ENCODE assay signal across 16 cellular contexts in genomic region chr5:91150189-91150588, GRCh38.
A peak's percentile ranks its signal among the peaks of the same experiment; 100 is the strongest.
DNase-seq lines count a peak whose midpoint lies in the region; ATAC-seq, FAIRE-seq and TF ChIP-seq lines count a peak whose summit lies in the region.
"Had no signal": no experiment of that assay in that cellular context is flagged by ENCODE, and none has a peak within 500 bp of the region (broad histone marks: within the 10 kb centered on the region; RNA-seq: fewer than 3 reads in every experiment).

No MANE protein-coding gene starts in this region.

- POLR2A ChIA-PET in A673 (lab: Charles Lee; ENCODE audit: low non-redundant PET): no interaction called here

- no peak for ATAC-seq in lower lobe of right lung
- no peak for ATAC-seq in HG03342 (IDR thresholded peaks at IDR 0.05; ENCODE audit: unreplicated experiment)

- intact Hi-C loops in A673 (cut with micrococcal nuclease; ENCODE audit: unreplicated experiment): no loop called here
- intact Hi-C loops in lower lobe of right lung (cut with DNase I): no loop called here

- H3K9me3 ChIP-seq in A673 (ENCODE audit: low read depth, low read length, poor library complexity, severe bottlenecking) (peaks cover 4% of the 10 kb centered on the region), lower lobe of right lung (no peaks in the 10 kb centered on the region)
- H3K9me3 ChIP-seq: Peyer's patch had no signal

- CTCF ChIA-PET in A673 (lab: Charles Lee): interaction anchor here (0.7 kb wide), 1 partner anchor 263 kb away, joined by 10 read pairs; no protein-coding TSS in a partner anchor

- H3K27me3 ChIP-seq in A673 (replicated peaks; ENCODE audit: insufficient read depth, low read depth, low read length, poor library complexity): no peaks in the 10 kb centered on the region
- H3K27me3 ChIP-seq in bronchial epithelial cell (ENCODE audit: control insufficient read depth, insufficient read depth, low read length): no peaks in the 10 kb centered on the region
- H3K27me3 ChIP-seq in lower lobe of right lung (ENCODE audit: low read depth): no peaks in the 10 kb centered on the region
- H3K27me3 ChIP-seq: Peyer's patch had no signal

- H3K27ac ChIP-seq in A673 (ENCODE audit: low read depth, low read length, poor library complexity, severe bottlenecking): peak overlapping the region; percentile 38
- peak overlapping the region; percentile 42 for H3K27ac ChIP-seq in lower lobe of right lung
- H3K27ac ChIP-seq: HL-60, Peyer's patch had no signal

- H3K4me3 ChIP-seq in A673 (ENCODE audit: low read depth, low read length, poor library complexity, severe bottlenecking): no peak overlapping the region
- H3K4me3 ChIP-seq in bronchial epithelial cell (ENCODE audit: low read depth, low read length): no peak overlapping the region
- H3K4me3 ChIP-seq in lower lobe of right lung: no peak overlapping the region
- H3K4me3 ChIP-seq: Peyer's patch, skin epidermis had no signal

- FAIRE-seq in HTR-8/SVneo (lab: Jason Lieb, UNC): peak; percentile 99
- FAIRE-seq in bronchial epithelial cell (lab: Jason Lieb, UNC): peak; percentile 100

- no peak for DNase-seq in A673 (ENCODE audit: low spot score)
- DNase-seq in HTR-8/SVneo (ENCODE audit: insufficient read length, low spot score): no peak
- peak; percentile 79 for DNase-seq in bronchial epithelial cell (ENCODE audit: low read depth)
- DNase-seq in lower lobe of right lung: no peak
- no peak for DNase-seq in stimulated activated CD4-positive, alpha-beta T cell treated with anti-CD3 and anti-CD28 coated beads, Interleukin-12 subunit alpha, Interleukin-12 subunit beta, amount 100 ng/mL, for 4 hours
- no peak for DNase-seq in NK-92 (lab: John Stamatoyannopoulos, UW; ENCODE audit: unreplicated experiment)
- no peak for DNase-seq in ecto neural progenitor cell (ENCODE audit: low spot score)
- DNase-seq: activated CD4-positive, alpha-beta T cell treated with anti-CD3 and anti-CD28 coated beads, Interleukin-2, amount 10 ng/mL, durations not matched to agents 7 days and 5 days; dermis blood vessel endothelial cell; NCI-H2029; nucleus accumbens; Peyer's patch; T-helper 2 cell had no signal

- no peaks in the 10 kb centered on the region for H3K36me3 ChIP-seq in A673 (ENCODE audit: insufficient read depth, low read length, poor library complexity, severe bottlenecking)
- H3K36me3 ChIP-seq in bronchial epithelial cell (ENCODE audit: control insufficient read depth, insufficient read depth, low read length): no peaks in the 10 kb centered on the region
- no peaks in the 10 kb centered on the region for H3K36me3 ChIP-seq in lower lobe of right lung
- H3K36me3 ChIP-seq: Peyer's patch had no signal

- TF ChIP-seq CTCF in A673 (conservative IDR thresholded peaks at IDR 0.05; ENCODE audit: low read depth, low read length) (no peak), bronchial epithelial cell (IDR thresholded peaks at IDR 0.05; ENCODE audit: insufficient read depth, low read length, severe bottlenecking) (no peak), lower lobe of right lung (IDR thresholded peaks at IDR 0.05) (no peak)

- BruUV-seq in A673 (replicated peaks; lab: Mats Ljungman, UMichigan): no TSS peak

- H3K4me1 ChIP-seq in A673 (ENCODE audit: insufficient read depth, low read length, poor library complexity, severe bottlenecking) (peaks cover 45% of the 10 kb centered on the region), lower lobe of right lung (peaks cover 21% of the 10 kb centered on the region)
- H3K4me1 ChIP-seq: Peyer's patch had no signal
